20 cellular contexts compared by ENCODE assay signal in the genomic region with DNA sequence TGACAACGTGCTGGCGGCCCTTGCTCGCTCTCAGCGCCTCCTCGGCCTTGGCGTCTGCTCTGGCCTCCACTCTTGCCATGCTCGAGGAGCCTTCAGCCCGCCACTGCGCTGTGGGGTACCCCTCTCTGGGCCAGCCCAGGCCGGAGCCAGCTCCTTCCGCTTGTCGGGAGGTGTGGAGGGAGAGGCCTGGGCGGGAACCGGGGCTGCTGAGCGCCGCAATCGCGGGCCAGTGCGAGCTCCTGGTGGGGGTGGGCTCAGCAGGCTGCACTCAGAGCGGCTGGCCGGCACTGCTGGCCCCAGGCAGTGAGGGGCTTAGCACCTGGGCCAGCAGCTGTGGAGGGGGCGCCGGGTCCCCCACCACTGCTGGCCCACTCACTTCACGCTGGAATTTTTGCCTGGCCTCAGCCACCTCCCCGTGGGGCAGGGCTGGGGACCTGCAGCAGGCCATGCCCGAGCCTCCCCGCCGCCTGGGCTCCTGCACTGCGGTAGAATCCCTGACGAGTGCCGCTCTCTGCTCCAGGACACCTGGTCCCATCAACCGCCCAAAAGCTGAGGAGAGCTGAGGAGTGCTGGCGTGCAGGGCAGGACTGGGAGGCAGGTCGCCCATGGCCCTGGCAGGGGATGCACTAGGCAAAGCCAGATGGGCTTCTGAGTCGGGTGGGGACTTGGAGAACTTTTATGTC.
"Had no signal": no experiment of that assay in that cellular context is flagged by ENCODE, and none has a peak within 500 bp of the region (broad histone marks: within the 10 kb centered on the region; RNA-seq: fewer than 3 reads in every experiment).

No MANE protein-coding gene starts in this region.

- H3K4me1 Mint-ChIP-seq: activated CD4-positive, alpha-beta T cell treated with anti-CD3 and anti-CD28 coated beads, Interleukin-2, amount 10 ng/mL, durations not matched to agents 7 days and 5 days; activated naive CD4-positive, alpha-beta T cell treated with anti-CD3 and anti-CD28 coated beads, Interleukin-2, amount 10 ng/mL, durations not matched to agents 7 days and 5 days; activated naive CD8-positive, alpha-beta T cell treated with anti-CD3 and anti-CD28 coated beads for 36 hours; T-cell had no signal

- H3K4me3 Mint-ChIP-seq: activated CD4-positive, alpha-beta memory T cell treated with anti-CD3 and anti-CD28 coated beads for 36 hours; activated CD4-positive, alpha-beta T cell treated with anti-CD3 and anti-CD28 coated beads, Interleukin-2, amount 10 ng/mL, durations not matched to agents 7 days and 5 days; activated naive CD4-positive, alpha-beta T cell treated with anti-CD3 and anti-CD28 coated beads, Interleukin-2, amount 10 ng/mL, durations not matched to agents 7 days and 5 days; activated naive CD8-positive, alpha-beta T cell treated with anti-CD3 and anti-CD28 coated beads for 36 hours; activated T-cell treated with anti-CD3 and anti-CD28 coated beads, Interleukin-2, amount 50 U/mL, for 72 hours; T-cell had no signal

- DNase-seq: activated CD4-positive, alpha-beta memory T cell treated with anti-CD3 and anti-CD28 coated beads for 36 hours; activated CD4-positive, alpha-beta T cell treated with anti-CD3 and anti-CD28 coated beads, Interleukin-2, amount 10 ng/mL, durations not matched to agents 7 days and 5 days; activated CD4-positive, CD25-positive, alpha-beta regulatory T cell; activated gamma-delta T cell treated with Interleukin-2 at 50 U/mL for 16 hours; activated naive CD4-positive, alpha-beta T cell treated with anti-CD3 and anti-CD28 coated beads, Interleukin-2, amount 10 ng/mL, durations not matched to agents 7 days and 5 days; activated naive CD8-positive, alpha-beta T cell treated with anti-CD3 and anti-CD28 coated beads for 36 hours; activated T-cell treated with anti-CD3 and anti-CD28 coated beads for 4 hours; activated T-cell treated with anti-CD3 and anti-CD28 coated beads, Interleukin-2, amount 50 U/mL, for 72 hours; Kasumi-1; NCI-H1105 treated with DMSO at 0.1 percent for 48 hours; NCI-H1436 treated with DMSO at 0.1 percent for 48 hours; NCI-H187; NCI-H2081; NCI-H446; NCI-H524; SIG-M5; T-cell; T1000 had no signal

- H3K27ac Mint-ChIP-seq: activated CD4-positive, alpha-beta memory T cell treated with anti-CD3 and anti-CD28 coated beads for 36 hours; activated CD4-positive, alpha-beta T cell treated with anti-CD3 and anti-CD28 coated beads, Interleukin-2, amount 10 ng/mL, durations not matched to agents 7 days and 5 days; activated naive CD4-positive, alpha-beta T cell treated with anti-CD3 and anti-CD28 coated beads, Interleukin-2, amount 10 ng/mL, durations not matched to agents 7 days and 5 days; activated naive CD8-positive, alpha-beta T cell treated with anti-CD3 and anti-CD28 coated beads for 36 hours; activated T-cell treated with anti-CD3 and anti-CD28 coated beads, Interleukin-2, amount 50 U/mL, for 72 hours; activated T-helper 2 cell treated with anti-CD3 and anti-CD28 coated beads, Interferon-gamma antibody, Interleukin-2, Interleukin-4, amounts not matched to agents 10 μg/mL and 5 μg/mL and 100 μg/mL, durations not matched to agents 14 hours and 24 hours and 36 hours; T-cell had no signal

- H3K9me3 Mint-ChIP-seq: activated naive CD8-positive, alpha-beta T cell treated with anti-CD3 and anti-CD28 coated beads for 36 hours had no signal

- ATAC-seq: activated T-cell treated with anti-CD3 and anti-CD28 coated beads, Interleukin-2, amount 50 U/mL, for 72 hours; K562; T-cell had no signal

- H3K4me3 ChIP-seq: K562 had no signal

- H3K27me3 Mint-ChIP-seq: activated CD4-positive, alpha-beta memory T cell treated with anti-CD3 and anti-CD28 coated beads for 36 hours; activated CD4-positive, alpha-beta T cell treated with anti-CD3 and anti-CD28 coated beads, Interleukin-2, amount 10 ng/mL, durations not matched to agents 7 days and 5 days; activated naive CD4-positive, alpha-beta T cell treated with anti-CD3 and anti-CD28 coated beads, Interleukin-2, amount 10 ng/mL, durations not matched to agents 7 days and 5 days; activated naive CD8-positive, alpha-beta T cell treated with anti-CD3 and anti-CD28 coated beads for 36 hours; T-cell had no signal
